Comparison of ENCODE assay signal across 22 cellular contexts in genomic region chr12:109767991-109768900, GRCh38. TPM values are rescaled to one million over a fixed set of nuclear protein-coding genes. Genes with fewer than 3 reads are reported as not detected.
A peak's percentile ranks its signal among the peaks of the same experiment; 100 is the strongest.
DNase-seq lines count a peak whose midpoint lies in the region; ATAC-seq and TF ChIP-seq lines count a peak whose summit lies in the region.
"Had no signal": no experiment of that assay in that cellular context is flagged by ENCODE, and none has a peak within 500 bp of the region (broad histone marks: within the 10 kb centered on the region; RNA-seq: fewer than 3 reads in every experiment).

No MANE protein-coding gene starts in this region.

- H3K4me3 Mint-ChIP-seq in chondrocyte (ENCODE audit: unreplicated experiment) = no peak overlapping the region
- H3K4me3 Mint-ChIP-seq: activated T-helper 17 cell treated with anti-CD3 and anti-CD28 coated beads, Interleukin-2, amount 50 U/mL, for 72 hours; nephron progenitor cell; stimulated activated naive CD8-positive, alpha-beta T cell treated with anti-CD3 and anti-CD28 coated beads, Interleukin-15, amount 100 ng/mL, for 72 hours had no signal

- no peak overlapping the region for H3K27ac Mint-ChIP-seq in chondrocyte (ENCODE audit: unreplicated experiment)
- H3K27ac Mint-ChIP-seq: activated T-helper 17 cell treated with anti-CD3 and anti-CD28 coated beads, Interleukin-2, amount 50 U/mL, for 72 hours; nephron progenitor cell had no signal

- H3K27ac ChIP-seq in upper lobe of left lung = no peak overlapping the region
- H3K27ac ChIP-seq: cardiac muscle cell, SK-N-MC, uterus had no signal

- no peaks in the 10 kb centered on the region for H3K27me3 ChIP-seq in upper lobe of left lung
- H3K27me3 ChIP-seq: cardiac muscle cell, uterus had no signal

- TF ChIP-seq EP300 in upper lobe of left lung (IDR thresholded peaks at IDR 0.05) = no peak

- no peak for TF ChIP-seq CTCF in chondrocyte (IDR thresholded peaks at IDR 0.05)
- TF ChIP-seq CTCF in upper lobe of left lung (IDR thresholded peaks at IDR 0.05) = no peak

- ATAC-seq in upper lobe of left lung (ENCODE audit: low FRiP score in 2 of 2) (no peak), GM21723 (IDR thresholded peaks at IDR 0.05; ENCODE audit: unreplicated experiment) (no peak)
- ATAC-seq: activated T-helper 17 cell treated with anti-CD3 and anti-CD28 coated beads, Interleukin-2, amount 50 U/mL, for 72 hours; esophagus mucosa; stimulated activated naive CD8-positive, alpha-beta T cell treated with anti-CD3 and anti-CD28 coated beads, Interleukin-15, amount 100 ng/mL, for 72 hours had no signal

- peak; percentile 49 for DNase-seq in activated effector memory CD4-positive, alpha-beta T cell treated with anti-CD3 and anti-CD28 coated beads, Interleukin-2, amount 50 U/mL, for 16 hours
- DNase-seq in activated effector memory CD4-positive, alpha-beta T cell treated with Interleukin-2 at 50 U/mL for 16 hours = no peak
- DNase-seq in chondrocyte (ENCODE audit: low spot score) (peak; percentile 86), mesenteric fat pad (ENCODE audit: low spot score) (peak; percentile 85), upper lobe of left lung (peak; percentile 14 to 81), NCI-H2081 treated with DMSO at 0.1 percent for 48 hours (lab: John Stamatoyannopoulos, UW) (no peak), NCI-H2196 treated with DMSO at 0.1 percent for 48 hours (lab: John Stamatoyannopoulos, UW; ENCODE audit: unreplicated experiment) (no peak)
- DNase-seq: amniotic stem cell; effector CD8-positive, alpha-beta T cell; kidney glomerular epithelial cell; NCI-H187 treated with DMSO at 0.1 percent for 48 hours; NCI-H345; nephron progenitor cell; stimulated activated CD4-positive, alpha-beta T cell treated with anti-CD3 and anti-CD28 coated beads, Interleukin-4, amount 100 ng/mL, for 24 hours; T-helper 9 cell; uterus had no signal

- no peaks in the 10 kb centered on the region for H3K4me1 Mint-ChIP-seq in chondrocyte (ENCODE audit: low read depth)
- H3K4me1 Mint-ChIP-seq: activated T-helper 17 cell treated with anti-CD3 and anti-CD28 coated beads, Interleukin-2, amount 50 U/mL, for 72 hours had no signal

- peaks cover 0 to 6% (median 1%) of the 10 kb centered on the region in 4 donors for H3K36me3 ChIP-seq in upper lobe of left lung
- H3K36me3 ChIP-seq: cardiac muscle cell, uterus had no signal

- no peaks in the 10 kb centered on the region for H3K27me3 Mint-ChIP-seq in chondrocyte (ENCODE audit: low read depth)
- H3K27me3 Mint-ChIP-seq: activated T-helper 17 cell treated with anti-CD3 and anti-CD28 coated beads, Interleukin-2, amount 50 U/mL, for 72 hours had no signal

- peaks cover 3% of the 10 kb centered on the region for H3K9me3 Mint-ChIP-seq in chondrocyte (ENCODE audit: low read depth)
- H3K9me3 Mint-ChIP-seq: activated T-helper 17 cell treated with anti-CD3 and anti-CD28 coated beads, Interleukin-2, amount 50 U/mL, for 72 hours; nephron progenitor cell had no signal

- peaks cover 0 to 4% (median 2%) of the 10 kb centered on the region in 4 donors for H3K4me1 ChIP-seq in upper lobe of left lung
- H3K4me1 ChIP-seq: uterus had no signal

- WGBS in upper lobe of left lung, 2 donors = 93 to 94% methylated on average over 24 to 46 of the region's 54 CpGs

- no peak for TF ChIP-seq POLR2A in upper lobe of left lung (IDR thresholded peaks at IDR 0.05)

- peaks cover 2% of the 10 kb centered on the region for H3K36me3 Mint-ChIP-seq in chondrocyte (ENCODE audit: low read depth)

- no peak overlapping the region for H3K4me3 ChIP-seq in upper lobe of left lung
- H3K4me3 ChIP-seq: cardiac muscle cell, SK-N-MC, uterus had no signal

- H3K9me3 ChIP-seq in upper lobe of left lung = peaks cover 0 to 4% (median 1%) of the 10 kb centered on the region in 4 donors
- H3K9me3 ChIP-seq: uterus had no signal

RNA-seq across cellular contexts. Expression of gene FAM222A, which starts 54.6 kb away (rescaled TPM):
- total RNA-seq in chondrocyte = 1.0 to 1.5 TPM (median 1.2 TPM) in 3 replicates
- 2.7 TPM for total RNA-seq in mesenteric fat pad
- 1 to 10 TPM; 1.0 to 7.3 (median 3.7) TPM for total RNA-seq in upper lobe of left lung

Comparison
In these comparisons a context has a peak if more than half of its experiments do, and no peak if none do; other contexts are left out.
1. DNase-seq: peak in activated effector memory CD4-positive, alpha-beta T cell treated with anti-CD3 and anti-CD28 coated beads, Interleukin-2, amount 50 U/mL, for 16 hours (single experiment), chondrocyte (single experiment), mesenteric fat pad (single experiment) and upper lobe of left lung (2 of 2); none in activated effector memory CD4-positive, alpha-beta T cell treated with Interleukin-2 at 50 U/mL for 16 hours (single experiment), NCI-H2081 treated with DMSO at 0.1 percent for 48 hours (single experiment) and NCI-H2196 treated with DMSO at 0.1 percent for 48 hours (single experiment).